Comparison of ENCODE assay signal across 27 cellular contexts in genomic region chr1:31690921-31691320, GRCh38. TPM values are rescaled to one million over a fixed set of nuclear protein-coding genes. Genes with fewer than 3 reads are reported as not detected.
"Had no signal": no experiment of that assay in that cellular context is flagged by ENCODE, and none has a peak within 500 bp of the region (broad histone marks: within the 10 kb centered on the region; RNA-seq: fewer than 3 reads in every experiment).

No MANE protein-coding gene starts in this region.

- FAIRE-seq: pancreas, urothelium cell line had no signal

- DNase-seq: activated CD4-positive, alpha-beta T cell treated with anti-CD3 and anti-CD28 coated beads, Interleukin-2, amount 50 U/mL, for 1 hour; activated CD4-positive, CD25-positive, alpha-beta regulatory T cell treated with anti-CD3 and anti-CD28 coated beads, Interleukin-2, amount 50 U/mL, for 72 hours; activated CD8-positive, alpha-beta T cell treated with anti-CD3 and anti-CD28 coated beads, Interleukin-2, amount 10 ng/mL, durations not matched to agents 7 days and 5 days; activated gamma-delta T cell; activated naive CD4-positive, alpha-beta T cell treated with anti-CD3 and anti-CD28 coated beads, Interleukin-2, amount 50 U/mL, for 16 hours; activated naive CD8-positive, alpha-beta T cell treated with anti-CD3 and anti-CD28 coated beads, Interleukin-2, amount 50 U/mL, for 24 hours; body of pancreas; effector CD8-positive, alpha-beta T cell; erythroblast; foreskin fibroblast; immature natural killer cell; kidney glomerular epithelial cell; left ventricle myocardium inferior; midbrain; natural killer cell; stimulated activated CD4-positive, alpha-beta T cell treated with anti-CD3 and anti-CD28 coated beads, Interleukin-1b, Interleukin-23, amount 100 ng/mL, for 48 hours; stomach; WERI-Rb-1 had no signal

- H3K27ac ChIP-seq: body of pancreas, cardiac muscle cell, hepatocyte, left ventricle myocardium inferior, neutrophil, pancreas, stomach, suprapubic skin, WERI-Rb-1 had no signal

- H3K4me2 ChIP-seq: hepatocyte had no signal

- H3K4me3 ChIP-seq: body of pancreas, cardiac muscle cell, hepatocyte, left ventricle myocardium inferior, pancreas, stomach, suprapubic skin, tibial nerve had no signal

- H3K4me1 ChIP-seq: left ventricle myocardium inferior, pancreas, suprapubic skin had no signal

- H3K79me2 ChIP-seq: hepatocyte had no signal

- H2AFZ ChIP-seq: hepatocyte had no signal

- H3K27me3 ChIP-seq: body of pancreas, cardiac muscle cell, hepatocyte, pancreas, stomach, suprapubic skin, tibial nerve had no signal

- ATAC-seq: activated CD8-positive, alpha-beta T cell treated with anti-CD3 and anti-CD28 coated beads, Interleukin-2, amount 10 ng/mL, durations not matched to agents 7 days and 5 days; activated naive CD8-positive, alpha-beta T cell treated with anti-CD3 and anti-CD28 coated beads, Interleukin-2, amount 50 U/mL, for 24 hours; body of pancreas; natural killer cell; pancreas; right cardiac atrium had no signal

- H3K9me3 ChIP-seq: body of pancreas, left ventricle myocardium inferior, neutrophil, pancreas, stomach, suprapubic skin, tibial nerve had no signal

- H3K36me3 ChIP-seq: cardiac muscle cell, left ventricle myocardium inferior, neutrophil, pancreas, WERI-Rb-1 had no signal

RNA-seq across cellular contexts. Expression of gene COL16A1, which starts 12.9 kb away (rescaled TPM):
- total RNA-seq: activated CD8-positive, alpha-beta T cell treated with anti-CD3 and anti-CD28 coated beads, Interleukin-2, amount 10 ng/mL, durations not matched to agents 7 days and 5 days; activated T-helper 1 cell treated with anti-CD3 and anti-CD28 coated beads, Interleukin-12 subunit alpha, Interleukin-12 subunit beta, Interleukin-2, Interleukin-4 antibody, amounts not matched to agents 30 ng/mL and 10 ng/mL and 1 ng/mL, durations not matched to agents 14 hours and 24 hours and 36 hours had no signal
- polyA plus RNA-seq: immature natural killer cell had no signal
